8 cellular contexts compared by ENCODE assay signal in the genomic region with DNA sequence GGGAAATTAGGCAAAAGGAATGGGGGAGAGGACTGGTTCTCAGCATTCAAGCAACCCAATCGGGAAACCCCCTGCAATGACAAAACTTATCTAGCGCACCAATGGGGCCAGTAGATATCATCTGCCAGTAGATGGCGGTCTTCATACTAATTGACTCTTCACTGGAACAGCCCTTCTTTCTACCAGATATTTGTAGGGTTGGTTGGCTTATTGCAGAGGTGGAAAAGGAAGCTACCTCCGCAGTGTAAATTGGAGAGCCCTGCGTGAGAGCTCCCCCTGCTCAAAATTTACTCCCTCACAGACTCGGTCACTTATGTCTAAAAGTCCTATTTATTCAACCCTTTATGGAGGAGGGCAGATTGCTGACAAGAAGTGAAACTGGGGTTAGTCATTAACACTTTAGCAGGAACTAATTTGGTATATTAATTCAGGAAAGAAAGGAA.
DNase-seq lines count a peak whose midpoint lies in the region; ATAC-seq and TF ChIP-seq lines count a peak whose summit lies in the region.

No MANE protein-coding gene starts in this region.

- TF ChIP-seq CTCF in HL-60 (IDR thresholded peaks at IDR 0.05; ENCODE audit: insufficient read depth, low read length) = peak; percentile 74

- H3K27ac ChIP-seq in HL-60 (replicated peaks) = no peak overlapping the region

- ATAC-seq in GM21423 (IDR thresholded peaks at IDR 0.05; ENCODE audit: unreplicated experiment) = peak; percentile 75

- peaks cover 17 to 22% of the 10 kb centered on the region in 2 donors for H3K4me1 Mint-ChIP-seq in immature natural killer cell

- H3K27ac Mint-ChIP-seq in immature natural killer cell = peak overlapping the region; percentile 91 to 98 (median 92)

- peak; percentile 66 for DNase-seq in Daoy (ENCODE audit: low read depth)
- DNase-seq in HL-60 (ENCODE audit: low read depth in 1 of 2, low spot score in 1 of 2) = peak; percentile 75 to 82
- DNase-seq in T follicular helper cell (ENCODE audit: low read depth) = peak; percentile 59
- peak; percentile 43 for DNase-seq in amniotic epithelial cell (ENCODE audit: low read depth)
- peak; percentile 76 to 78 (median 77) for DNase-seq in immature natural killer cell
- peak; percentile 38 for DNase-seq in stimulated activated CD8-positive, alpha-beta memory T cell treated with anti-CD3 and anti-CD28 coated beads, Interleukin-12 subunit alpha, Interleukin-12 subunit beta, amount 100 ng/mL, for 24 hours (ENCODE audit: extremely low read depth)
- DNase-seq in NCI-H1436 treated with DMSO at 0.1 percent for 48 hours (lab: John Stamatoyannopoulos, UW) = no peak

- no peak overlapping the region for H3K4me3 ChIP-seq in HL-60 (replicated peaks; ENCODE audit: insufficient read depth, low read length)

- H3K27me3 Mint-ChIP-seq in immature natural killer cell (ENCODE audit: low read depth in 3 of 3) = peaks cover 3 to 9% (median 8%) of the 10 kb centered on the region in 3 donors

- H3K36me3 Mint-ChIP-seq in immature natural killer cell = no peaks in the 10 kb centered on the region

- peak overlapping the region in 4 of 5 donors; percentile 16 to 72 (median 66) for H3K4me3 Mint-ChIP-seq in immature natural killer cell

- H3K27me3 ChIP-seq in HL-60 (ENCODE audit: insufficient read depth, poor library complexity, severe bottlenecking) = no peaks in the 10 kb centered on the region

- no peaks in the 10 kb centered on the region for H3K9me3 Mint-ChIP-seq in immature natural killer cell
